In the genomic region with DNA sequence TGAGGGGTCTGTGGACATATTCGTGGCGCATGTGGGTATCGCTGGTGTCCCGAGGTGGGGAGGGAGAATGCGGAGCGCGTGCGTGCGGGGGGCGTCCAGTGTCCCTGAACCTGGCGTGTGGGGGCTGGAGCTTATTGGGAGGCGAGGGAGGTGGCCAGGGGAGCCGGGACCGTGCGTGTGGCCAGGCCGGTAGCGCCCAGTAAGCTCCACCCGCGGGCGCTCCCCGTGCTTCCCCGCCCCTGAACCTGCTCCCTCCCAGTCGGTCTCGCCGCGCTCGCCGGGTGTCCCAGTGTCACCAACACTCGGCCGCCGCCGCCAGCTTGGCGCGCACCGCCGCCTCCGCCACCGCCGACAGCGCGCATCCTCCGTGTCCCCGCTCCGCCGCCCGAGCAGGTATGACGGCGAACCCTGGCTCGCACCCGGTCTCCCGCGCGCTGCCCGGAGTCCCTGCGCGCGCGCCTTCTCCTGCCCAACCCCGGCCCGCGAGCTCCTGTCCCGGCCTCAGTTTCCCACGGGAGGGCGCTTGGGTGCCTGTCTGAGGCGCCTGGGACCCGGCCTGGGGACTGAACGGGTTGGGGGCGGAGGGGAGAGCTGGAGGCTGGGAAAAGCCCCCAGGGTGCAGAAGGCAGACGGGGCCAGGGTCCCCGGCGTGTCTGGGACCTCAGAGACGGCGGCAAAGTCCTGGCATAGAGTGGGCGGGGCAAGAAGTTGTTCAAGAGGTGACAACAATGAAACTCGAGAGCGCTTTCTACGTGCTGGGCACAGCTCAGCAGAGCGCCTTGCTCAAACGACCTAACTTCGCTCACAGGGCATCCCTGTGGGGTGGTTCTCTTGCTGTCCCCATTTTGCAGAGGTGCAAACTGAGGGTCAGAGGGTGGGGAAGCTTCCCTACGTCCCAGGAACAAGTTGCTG, we compare ENCODE assay signal across 9 cellular contexts. TPM values are rescaled to one million over a fixed set of nuclear protein-coding genes. Genes with fewer than 3 reads are reported as not detected.
DNase-seq lines count a peak whose midpoint lies in the region; ATAC-seq and TF ChIP-seq lines count a peak whose summit lies in the region.
"Had no signal": no experiment of that assay in that cellular context is flagged by ENCODE, and none has a peak within 500 bp of the region (broad histone marks: within the 10 kb centered on the region; RNA-seq: fewer than 3 reads in every experiment).

TSS of gene SCNN1B (plus strand) at position 258 of the 912 bp plus-strand sequence. CDS start 46,298 bp downstream, outside the sequence.

- H3K27ac ChIP-seq in C4-2B: no peak within 1 kb of the TSS
- H3K27ac ChIP-seq in HEK293 (ENCODE audit: extremely low read depth, low read depth, low read length): no peak within 1 kb of the TSS
- H3K27ac ChIP-seq in mesenchymal stem cell (ENCODE audit: low read length, poor library complexity, severe bottlenecking): no peak within 1 kb of the TSS

- H3K4me1 ChIP-seq in HEK293 (ENCODE audit: control insufficient read depth, insufficient read depth, low read length) (no peaks in the 10 kb centered on the region; the same call in 1 of the 2 replicates), mesenchymal stem cell (ENCODE audit: control insufficient read depth, insufficient read depth, low read depth, low read length) (peaks cover 6% of the 10 kb centered on the region)

- H4K91ac ChIP-seq in mesenchymal stem cell (ENCODE audit: low read length): peak within 1 kb of the TSS; percentile 15

- CTCF ChIA-PET in HEK293 (lab: Yijun Ruan, JAX) (interaction anchor here (1.1 to 2.4 kb wide), 3 partner anchors 9 to 132 kb away, joined by 3 to 8 read pairs (median 5); no protein-coding TSS in a partner anchor), MCF 10A (lab: Yijun Ruan, JAX) (interaction anchor here (0.5 to 2.3 kb wide), 5 partner anchors 45 to 133 kb away, joined by 3 to 23 read pairs (median 4); partner anchors contain the start of gene SCNN1G)

- no peak within 1 kb of the TSS for H3K9ac ChIP-seq in mesenchymal stem cell (ENCODE audit: low read length)

- POLR2A ChIA-PET in HEK293 (lab: Yijun Ruan, JAX) (interaction anchor here (0.6 kb wide), 1 partner anchor 16 kb away, joined by 3 read pairs; no protein-coding TSS in a partner anchor), MCF 10A (lab: Yijun Ruan, JAX) (interaction anchor here (0.9 to 1.8 kb wide), 8 partner anchors 10 to 61 kb away, joined by 3 to 13 read pairs (median 5); no protein-coding TSS in a partner anchor)

- no peak within 1 kb of the TSS for H2BK15ac ChIP-seq in mesenchymal stem cell (ENCODE audit: low read depth, poor library complexity, severe bottlenecking)

- peak within 1 kb of the TSS in 1 of 2 experiments; percentile 19 for H3K18ac ChIP-seq in mesenchymal stem cell (ENCODE audit: low read depth in 1 of 2, low read length in 2 of 2)

- H3K4me3 Mint-ChIP-seq in MCF 10A (ENCODE audit: unreplicated experiment): peak within 1 kb of the TSS; percentile 74

- no peaks in the 10 kb centered on the region for H3K36me3 Mint-ChIP-seq in MCF 10A (ENCODE audit: insufficient read depth, unreplicated experiment)

- H3K14ac ChIP-seq in mesenchymal stem cell (ENCODE audit: low read length in 2 of 2): no peak within 1 kb of the TSS

- peak within 1 kb of the TSS; percentile 34 for H3K4me3 ChIP-seq in HEK293 (ENCODE audit: low read depth, low read length)
- no peak within 1 kb of the TSS for H3K4me3 ChIP-seq in mesenchymal stem cell (ENCODE audit: insufficient read depth in 1 of 2, low read depth in 1 of 2, low read length in 2 of 2)

- no peak within 1 kb of the TSS for H2BK12ac ChIP-seq in mesenchymal stem cell (ENCODE audit: low read length in 2 of 2)

- no peak within 1 kb of the TSS for H3K27ac Mint-ChIP-seq in MCF 10A (ENCODE audit: low read depth, unreplicated experiment)

- H3K23ac ChIP-seq in mesenchymal stem cell (ENCODE audit: low read length in 2 of 2): no peak within 1 kb of the TSS

- H4K8ac ChIP-seq in mesenchymal stem cell (ENCODE audit: low read length): no peak within 1 kb of the TSS

- H3K4ac ChIP-seq in mesenchymal stem cell (ENCODE audit: low read depth in 1 of 2, low read length in 2 of 2): no peak within 1 kb of the TSS

- DNase-seq in MCF 10A (ENCODE audit: unreplicated experiment) (no peak), mesenchymal stem cell (no peak), HT-29 (ENCODE audit: low spot score) (no peak), medulla oblongata (ENCODE audit: extremely low spot score) (no peak), putamen (ENCODE audit: low spot score) (no peak)
- DNase-seq: activated naive CD4-positive, alpha-beta T cell had no signal

- no peak within 1 kb of the TSS for H2BK120ac ChIP-seq in mesenchymal stem cell (ENCODE audit: low read depth, low read length)

- H2AK5ac ChIP-seq in mesenchymal stem cell (ENCODE audit: low read length, severe bottlenecking): no peak within 1 kb of the TSS

- WGBS in mesenchymal stem cell: under 1% methylated on average over 75 of the region's 81 CpGs

- TF ChIP-seq CTCF in C4-2B (conservative IDR thresholded peaks at IDR 0.05) (peak; percentile 17; the same call in 1 of the 2 replicates), HEK293 (tag by site-specific recombination; IDR thresholded peaks at IDR 0.05) (peak; percentile 65), MCF 10A (IDR thresholded peaks at IDR 0.05; ENCODE audit: unreplicated experiment) (no peak)

- H3K9me3 Mint-ChIP-seq in MCF 10A (ENCODE audit: unreplicated experiment): no peaks in the 10 kb centered on the region

- H3K4me1 Mint-ChIP-seq in MCF 10A (ENCODE audit: insufficient read depth, unreplicated experiment): peaks cover 20% of the 10 kb centered on the region

- H3K27me3 ChIP-seq in mesenchymal stem cell (ENCODE audit: control insufficient read depth in 1 of 2, insufficient read depth in 1 of 2, low read length in 2 of 2): peaks cover 33 to 59% of the 10 kb centered on the region in 2 experiments

- H3K9me3 ChIP-seq in HEK293 (ENCODE audit: control insufficient read depth, insufficient read depth, low read depth, low read length): no peaks in the 10 kb centered on the region
- no peaks in the 10 kb centered on the region for H3K9me3 ChIP-seq in mesenchymal stem cell (ENCODE audit: control insufficient read depth, low read length)

- intact Hi-C loops in MCF 10A (cut with micrococcal nuclease): loop anchor here (5.0 kb wide), 1 partner anchor 120 kb away; the partner anchor contains the start of gene SCNN1G

- no TSS peak for BruUV-seq in MCF 10A (replicated peaks; lab: Mats Ljungman, UMichigan)

- peak within 1 kb of the TSS; percentile 16 for H3K4me2 ChIP-seq in mesenchymal stem cell (ENCODE audit: low read length, poor library complexity, severe bottlenecking)

- no peaks in the 10 kb centered on the region for H3K27me3 Mint-ChIP-seq in MCF 10A (ENCODE audit: insufficient read depth, unreplicated experiment)

- no peak for ATAC-seq in HG02981 (IDR thresholded peaks at IDR 0.05; ENCODE audit: unreplicated experiment)

- no peaks in the 10 kb centered on the region for H3K79me1 ChIP-seq in mesenchymal stem cell (replicated peaks; ENCODE audit: low read length, poor library complexity, severe bottlenecking)

- H2AFZ ChIP-seq in mesenchymal stem cell (ENCODE audit: low read depth, low read length): no peak within 1 kb of the TSS

- H2BK5ac ChIP-seq in mesenchymal stem cell (ENCODE audit: low read depth, low read length, poor library complexity, severe bottlenecking): no peak within 1 kb of the TSS

- H3K36me3 ChIP-seq in HEK293 (ENCODE audit: control insufficient read depth in 2 of 2, insufficient read depth in 1 of 2, low read length in 2 of 2): no peaks in the 10 kb centered on the region
- no peaks in the 10 kb centered on the region for H3K36me3 ChIP-seq in mesenchymal stem cell (ENCODE audit: control insufficient read depth in 1 of 2, insufficient read depth in 2 of 2, low read depth in 1 of 2, low read length in 2 of 2)

TF ChIP-seq in HEK293, 187 proteins besides CTCF, POLR2A, EP300 and RAD21 (continues in another document):
- TF ChIP-seq ZNF776 (tag by site-specific recombination; IDR thresholded peaks at IDR 0.05; ENCODE audit: borderline replicate concordance) (no peak), BCL11A (tag by site-specific recombination; IDR thresholded peaks at IDR 0.05; ENCODE audit: low read depth) (no peak), ZNF155 (tag by site-specific recombination; IDR thresholded peaks at IDR 0.05) (no peak), ZNF624 (tag by site-specific recombination; IDR thresholded peaks at IDR 0.05) (no peak), ZBTB8A (tag by site-specific recombination; IDR thresholded peaks at IDR 0.05) (0 out of 2 replicates have a peak, but pooled peaks have one; percentile 3), ZNF366 (tag by site-specific recombination; conservative IDR thresholded peaks at IDR 0.05) (no peak), ZNF658 (tag by site-specific recombination; IDR thresholded peaks at IDR 0.05) (no peak), ZNF133 (tag by site-specific recombination; IDR thresholded peaks at IDR 0.05) (no peak), ZNF311 (tag by site-specific recombination; IDR thresholded peaks at IDR 0.05; ENCODE audit: borderline replicate concordance) (no peak), ZNF138 (tag by site-specific recombination; IDR thresholded peaks at IDR 0.05; ENCODE audit: borderline replicate concordance) (no peak), REPIN1 (tag by site-specific recombination; IDR thresholded peaks at IDR 0.05; ENCODE audit: low read depth) (no peak), GLIS2 (tag by site-specific recombination; IDR thresholded peaks at IDR 0.05) (peak; percentile 45; the same call in 1 of the 2 replicates), ZNF530 (tag by site-specific recombination; IDR thresholded peaks at IDR 0.05; ENCODE audit: low read depth) (no peak)
- TF ChIP-seq, protein P1, sequence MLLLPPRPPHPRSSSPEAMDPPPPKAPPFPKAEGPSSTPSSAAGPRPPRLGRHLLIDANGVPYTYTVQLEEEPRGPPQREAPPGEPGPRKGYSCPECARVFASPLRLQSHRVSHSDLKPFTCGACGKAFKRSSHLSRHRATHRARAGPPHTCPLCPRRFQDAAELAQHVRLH (tag by site-specific recombination; IDR thresholded peaks at IDR 0.05): no peak
- TF ChIP-seq, protein P2, sequence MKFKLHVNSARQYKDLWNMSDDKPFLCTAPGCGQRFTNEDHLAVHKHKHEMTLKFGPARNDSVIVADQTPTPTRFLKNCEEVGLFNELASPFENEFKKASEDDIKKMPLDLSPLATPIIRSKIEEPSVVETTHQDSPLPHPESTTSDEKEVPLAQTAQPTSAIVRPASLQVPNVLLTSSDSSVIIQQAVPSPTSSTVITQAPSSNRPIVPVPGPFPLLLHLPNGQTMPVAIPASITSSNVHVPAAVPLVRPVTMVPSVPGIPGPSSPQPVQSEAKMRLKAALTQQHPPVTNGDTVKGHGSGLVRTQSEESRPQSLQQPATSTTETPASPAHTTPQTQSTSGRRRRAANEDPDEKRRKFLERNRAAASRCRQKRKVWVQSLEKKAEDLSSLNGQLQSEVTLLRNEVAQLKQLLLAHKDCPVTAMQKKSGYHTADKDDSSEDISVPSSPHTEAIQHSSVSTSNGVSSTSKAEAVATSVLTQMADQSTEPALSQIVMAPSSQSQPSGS (tag by site-specific recombination; IDR thresholded peaks at IDR 0.05; ENCODE audit: low read depth): no peak

RNA-seq across cellular contexts. Expression of gene SCNN1B, which starts in this region (rescaled TPM):
- total RNA-seq in MCF 10A (2022): 9.5 and 12.5 TPM in 2 replicates
- not detected for polyA plus RNA-seq in mesenchymal stem cell (2013, experiment 1 of 2)
- polyA plus RNA-seq in mesenchymal stem cell (2013, experiment 2 of 2): not detected
- total RNA-seq in HT-29 (2014; rRNA removed; shearing (Covaris generic)): not detected in 2 replicates

Comparison
In these comparisons a context has a peak if more than half of its experiments do, and no peak if none do; other contexts are left out.
1. RNA of gene SCNN1B (total RNA-seq): 9.5 to 12.5 TPM in MCF 10A; not detected in HT-29; every median in the first group is over 10 times any median in the second.